Comparison of ENCODE assay signal across 14 cellular contexts in genomic region chr10:98316661-98317060, GRCh38. TPM values are rescaled to one million over a fixed set of nuclear protein-coding genes. Genes with fewer than 3 reads are reported as not detected.
DNase-seq lines count a peak whose midpoint lies in the region; ATAC-seq and TF ChIP-seq lines count a peak whose summit lies in the region.
"Had no signal": no experiment of that assay in that cellular context is flagged by ENCODE, and none has a peak within 500 bp of the region (broad histone marks: within the 10 kb centered on the region; RNA-seq: fewer than 3 reads in every experiment).

No MANE protein-coding gene starts in this region.

- H3K79me2 ChIP-seq in GM23248 (ENCODE audit: insufficient read depth) (no peaks in the 10 kb centered on the region), OCI-LY7 (ENCODE audit: insufficient read depth, low read depth, low read length) (no peaks in the 10 kb centered on the region)

- intact Hi-C loops in OCI-LY7 (cut with micrococcal nuclease; ENCODE audit: unreplicated experiment) = no loop called here

- no TSS peak for BruUV-seq in OCI-LY7 (replicated peaks; lab: Mats Ljungman, UMichigan)

- CTCF ChIA-PET in OCI-LY7 (lab: Charles Lee; ENCODE audit: unreplicated experiment) = no interaction called here

- no peak for TF ChIP-seq CTCF in RWPE2 (IDR thresholded peaks at IDR 0.05; ENCODE audit: poor library complexity, severe bottlenecking)
- no peak for TF ChIP-seq CTCF in fibroblast of villous mesenchyme (IDR thresholded peaks at IDR 0.05; ENCODE audit: insufficient read depth, low read depth, low read length)
- no peak for TF ChIP-seq CTCF in OCI-LY7 (conservative IDR thresholded peaks at IDR 0.05; ENCODE audit: low read length)

- H3F3A ChIP-seq in GM23248 (ENCODE audit: insufficient read depth) = peaks cover 32% of the 10 kb centered on the region

- POLR2A ChIA-PET in OCI-LY7 (lab: Charles Lee) = no interaction called here

- 0 out of 2 replicates have a peak overlapping the region, but pooled peaks have one; percentile 22 for H2AFZ ChIP-seq in GM23248
- no peak overlapping the region for H2AFZ ChIP-seq in OCI-LY7 (ENCODE audit: low read length)

- no peaks in the 10 kb centered on the region for H4K20me1 ChIP-seq in GM23248 (ENCODE audit: insufficient read depth)
- H4K20me1 ChIP-seq in OCI-LY7 (ENCODE audit: insufficient read depth, low read length) = no peaks in the 10 kb centered on the region

- H3K9me3 ChIP-seq in GM23248 (ENCODE audit: low read depth) = no peaks in the 10 kb centered on the region
- no peaks in the 10 kb centered on the region for H3K9me3 ChIP-seq in RWPE2 (ENCODE audit: severe bottlenecking)
- no peaks in the 10 kb centered on the region for H3K9me3 ChIP-seq in OCI-LY7 (ENCODE audit: low read length)
- H3K9me3 ChIP-seq: stomach had no signal

- H3K4me2 ChIP-seq in GM23248 (ENCODE audit: unreplicated experiment) = peak overlapping the region; percentile 73
- H3K4me2 ChIP-seq in OCI-LY7 (ENCODE audit: low read length) = no peak overlapping the region

- in situ Hi-C loops in GM23248 (cut with MboI) = no loop called here

- no peak overlapping the region; the same call in 1 of the 2 replicates for H3K9ac ChIP-seq in GM23248

- H3K36me3 ChIP-seq in GM23248 (ENCODE audit: low read depth) = no peaks in the 10 kb centered on the region
- no peaks in the 10 kb centered on the region for H3K36me3 ChIP-seq in RWPE2 (ENCODE audit: low read depth)
- no peaks in the 10 kb centered on the region for H3K36me3 ChIP-seq in OCI-LY7 (ENCODE audit: insufficient read depth, low read length)
- H3K36me3 ChIP-seq: stomach had no signal

- H3K4me3 ChIP-seq in GM23248 = no peak overlapping the region
- H3K4me3 ChIP-seq in RWPE2 (ENCODE audit: severe bottlenecking) = no peak overlapping the region
- H3K4me3 ChIP-seq in fibroblast of villous mesenchyme (ENCODE audit: low read depth, low read length) = no peak overlapping the region
- H3K4me3 ChIP-seq in OCI-LY7 (ENCODE audit: low read depth, low read length, poor library complexity, severe bottlenecking) = no peak overlapping the region
- H3K4me3 ChIP-seq: stomach had no signal

- H3K27me3 ChIP-seq in GM23248 (replicated peaks; ENCODE audit: insufficient read depth) = no peaks in the 10 kb centered on the region
- no peaks in the 10 kb centered on the region for H3K27me3 ChIP-seq in RWPE2 (ENCODE audit: insufficient read depth, poor library complexity, severe bottlenecking)

- DNase-seq in GM23248 (peak; percentile 87), RWPE2 (ENCODE audit: low spot score) (no peak), fibroblast of villous mesenchyme (ENCODE audit: low read depth) (peak; percentile 52), pulmonary artery endothelial cell (ENCODE audit: low read depth, low spot score) (peak; percentile 37), NCI-H1417 treated with DMSO at 0.1 percent for 48 hours (lab: John Stamatoyannopoulos, UW) (no peak), OCI-LY7 (ENCODE audit: low spot score) (no peak)
- DNase-seq: activated CD8-positive, alpha-beta memory T cell treated with anti-CD3 and anti-CD28 coated beads, Interleukin-2, amount 50 U/mL, for 4 hours; DMS53; left cardiac atrium; NCI-H1694 treated with DMSO at 0.1 percent for 48 hours; OCI-M1; stimulated activated CD4-positive, alpha-beta T cell treated with anti-CD3 and anti-CD28 coated beads, Interleukin-1b, Interleukin-23, amount 100 ng/mL, for 48 hours; stomach had no signal

- peak overlapping the region; percentile 73 for H3K27ac ChIP-seq in GM23248
- H3K27ac ChIP-seq in RWPE2 (ENCODE audit: poor library complexity, severe bottlenecking) = peak overlapping the region; percentile 15
- no peak overlapping the region for H3K27ac ChIP-seq in OCI-LY7 (ENCODE audit: low read depth, low read length, poor library complexity, severe bottlenecking)
- H3K27ac ChIP-seq: stomach had no signal

- ATAC-seq in RWPE2 (ENCODE audit: low read depth) (peak; percentile 85), HG02840 (IDR thresholded peaks at IDR 0.05; ENCODE audit: low FRiP score, unreplicated experiment) (no peak)

- no peaks in the 10 kb centered on the region for H3K9me2 ChIP-seq in GM23248 (ENCODE audit: insufficient read depth)
- H3K9me2 ChIP-seq in OCI-LY7 (ENCODE audit: insufficient read depth, low read length) = no peaks in the 10 kb centered on the region

- H3K4me1 ChIP-seq in GM23248 (ENCODE audit: insufficient read depth) (peaks cover 59% of the 10 kb centered on the region), RWPE2 (ENCODE audit: insufficient read depth, poor library complexity, severe bottlenecking) (peaks cover 7% of the 10 kb centered on the region), OCI-LY7 (ENCODE audit: insufficient read depth, low read length, poor library complexity, severe bottlenecking) (no peaks in the 10 kb centered on the region)

RNA-seq across cellular contexts. Expression of gene LOXL4, which starts 48.7 kb away (rescaled TPM):
- 496 and 507 TPM in 2 replicates for total RNA-seq in GM23248 (2014; rRNA removed; shearing (Covaris generic))
- 319 and 320 TPM in 2 replicates for polyA plus RNA-seq in GM23248 (2016; fragmentation: Nextera tagmentation; extraction: Ambion mirVana)
- total RNA-seq in fibroblast of villous mesenchyme (67.8 and 68.3 TPM in 2 replicates), pulmonary artery endothelial cell (1.1 and 1.3 TPM in 2 replicates), OCI-LY7 (2022) (not detected in 2 replicates)
- total RNA-seq in OCI-LY7 (2014; rRNA removed; shearing (Covaris generic)) = not detected in 2 replicates

Comparison
In these comparisons a context has a peak if more than half of its experiments do, and no peak if none do; other contexts are left out.
1. DNase-seq: peak in GM23248 (single experiment), fibroblast of villous mesenchyme (single experiment) and pulmonary artery endothelial cell (single experiment); none in RWPE2 (single experiment), NCI-H1417 treated with DMSO at 0.1 percent for 48 hours (single experiment) and OCI-LY7 (single experiment).
2. RNA of gene LOXL4, which starts 48.7 kb away (total RNA-seq): 496 to 507 TPM in GM23248 and 67.8 to 68.3 TPM in fibroblast of villous mesenchyme; 1.1 to 1.3 TPM in pulmonary artery endothelial cell and not detected in OCI-LY7; every median in the first group is over 10 times any median in the second.